In the genomic region with DNA sequence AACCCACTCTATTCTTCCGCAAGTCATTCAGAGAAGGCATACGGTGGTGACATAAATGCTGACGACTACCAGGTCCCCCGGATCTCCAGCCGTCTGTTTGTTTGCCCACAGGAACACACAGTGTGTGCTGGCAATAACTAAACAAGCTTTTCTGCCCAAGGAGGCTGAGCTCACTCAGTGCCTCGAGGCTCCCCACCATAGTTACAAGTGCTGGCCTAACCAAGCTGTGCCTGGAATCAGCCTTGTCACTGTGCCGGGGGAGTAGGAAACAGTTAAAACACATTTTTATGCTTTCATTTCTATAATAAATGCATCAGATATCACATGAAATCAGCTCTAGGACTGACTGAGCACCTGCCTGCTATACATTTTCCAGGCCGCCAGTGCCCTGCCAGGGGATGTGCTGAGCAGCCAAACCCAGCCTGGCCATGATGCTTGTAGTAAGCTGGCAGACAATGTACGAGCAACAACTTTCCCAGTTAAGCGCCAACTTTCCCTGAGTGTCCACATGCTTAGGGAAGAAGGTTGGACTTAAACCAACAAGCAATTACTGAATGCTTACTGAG, we compare ENCODE assay signal across 10 cellular contexts. TPM values are rescaled to one million over a fixed set of nuclear protein-coding genes. Genes with fewer than 3 reads are reported as not detected.
DNase-seq lines count a peak whose midpoint lies in the region; FAIRE-seq and TF ChIP-seq lines count a peak whose summit lies in the region.
"Had no signal": no experiment of that assay in that cellular context is flagged by ENCODE, and none has a peak within 500 bp of the region (broad histone marks: within the 10 kb centered on the region; RNA-seq: fewer than 3 reads in every experiment).

No MANE protein-coding gene starts in this region.

- FAIRE-seq in D721Med (lab: Jason Lieb, UNC) = no peak

- no peak overlapping the region for H2AFZ ChIP-seq in hepatocyte

- peaks cover 22% of the 10 kb centered on the region for H3K4me1 Mint-ChIP-seq in endodermal cell

- H4K20me1 ChIP-seq in DOHH2 (ENCODE audit: control insufficient read depth, insufficient read depth, low read depth, low read length) (peaks cover 56% of the 10 kb centered on the region), hepatocyte (ENCODE audit: insufficient read depth, poor library complexity, severe bottlenecking) (peaks cover 99% of the 10 kb centered on the region)

- TF ChIP-seq CTCF in DOHH2 (IDR thresholded peaks at IDR 0.05; ENCODE audit: low read depth, low read length, poor library complexity, severe bottlenecking) (no peak), endodermal cell (conservative IDR thresholded peaks at IDR 0.05) (no peak), hepatocyte (IDR thresholded peaks at IDR 0.05; ENCODE audit: poor library complexity) (no peak), D721Med (IDR thresholded peaks at IDR 0.05; ENCODE audit: insufficient read depth, missing control alignments) (no peak)

- peaks cover 10% of the 10 kb centered on the region for H3K36me3 Mint-ChIP-seq in endodermal cell (ENCODE audit: low read depth)

- H3K27ac Mint-ChIP-seq in endodermal cell = peak overlapping the region; percentile 45
- H3K27ac Mint-ChIP-seq: dendritic cell treated with granulocyte-macrophage colony-stimulating factor and Interleukin-4, amounts not matched to agents 40 ng/mL and 50 ng/mL, for 4 days had no signal

- no peaks in the 10 kb centered on the region for H3K9me3 Mint-ChIP-seq in endodermal cell
- H3K9me3 Mint-ChIP-seq: dendritic cell treated with granulocyte-macrophage colony-stimulating factor and Interleukin-4, amounts not matched to agents 40 ng/mL and 50 ng/mL, for 4 days had no signal

- H3K4me3 ChIP-seq in DOHH2 (ENCODE audit: low read length) = no peak overlapping the region
- no peak overlapping the region for H3K4me3 ChIP-seq in SJSA1
- no peak overlapping the region for H3K4me3 ChIP-seq in endodermal cell (ENCODE audit: low read length)
- H3K4me3 ChIP-seq in rectal smooth muscle tissue (ENCODE audit: low read length) = no peak overlapping the region
- H3K4me3 ChIP-seq in hepatocyte = no peak overlapping the region
- H3K4me3 ChIP-seq: lower lobe of right lung had no signal

- H3K27me3 ChIP-seq in DOHH2 (ENCODE audit: control insufficient read depth, low read length) (no peaks in the 10 kb centered on the region), SJSA1 (replicated peaks) (no peaks in the 10 kb centered on the region), endodermal cell (ENCODE audit: control insufficient read depth, insufficient read depth, low read length, poor library complexity, severe bottlenecking) (no peaks in the 10 kb centered on the region), rectal smooth muscle tissue (ENCODE audit: control insufficient read depth, insufficient read depth, low read length) (no peaks in the 10 kb centered on the region), hepatocyte (no peaks in the 10 kb centered on the region)

- no peaks in the 10 kb centered on the region for H3K9me3 ChIP-seq in DOHH2 (ENCODE audit: control insufficient read depth, insufficient read depth, low read length)
- peaks cover 3% of the 10 kb centered on the region; the same call in 1 of the 2 replicates for H3K9me3 ChIP-seq in SJSA1 (replicated peaks)
- H3K9me3 ChIP-seq in endodermal cell (ENCODE audit: control insufficient read depth, low read length) = peaks cover 17% of the 10 kb centered on the region
- no peaks in the 10 kb centered on the region for H3K9me3 ChIP-seq in hepatocyte (ENCODE audit: low read depth)
- H3K9me3 ChIP-seq: lower lobe of right lung had no signal

- no peaks in the 10 kb centered on the region for H3K27me3 Mint-ChIP-seq in endodermal cell (ENCODE audit: insufficient read depth)
- H3K27me3 Mint-ChIP-seq: dendritic cell treated with granulocyte-macrophage colony-stimulating factor and Interleukin-4, amounts not matched to agents 40 ng/mL and 50 ng/mL, for 4 days had no signal

- 91 to 93% methylated on average over 10 of the region's 10 CpGs for WGBS in endodermal cell (ENCODE audit: insufficient coverage in 1 of 2, insufficient read length in 1 of 2), 2 experiments
- WGBS in hepatocyte (ENCODE audit: low lambda C conversion rate, missing lambda C conversion rate) = 52% methylated on average over 10 of the region's 10 CpGs

- no peak overlapping the region for H3K4me3 Mint-ChIP-seq in endodermal cell
- H3K4me3 Mint-ChIP-seq: dendritic cell treated with granulocyte-macrophage colony-stimulating factor and Interleukin-4, amounts not matched to agents 40 ng/mL and 50 ng/mL, for 4 days had no signal

- H3K4me2 ChIP-seq in DOHH2 (ENCODE audit: low read length) (peak overlapping the region; percentile 7; the same call in 1 of the 2 replicates), hepatocyte (no peak overlapping the region)

- H3K9me2 ChIP-seq in DOHH2 (replicated peaks; ENCODE audit: control insufficient read depth, low read length) (no peaks in the 10 kb centered on the region), hepatocyte (replicated peaks; ENCODE audit: insufficient read depth) (no peaks in the 10 kb centered on the region)

- H3K36me3 ChIP-seq in DOHH2 (ENCODE audit: control insufficient read depth, low read length) = peaks cover 8% of the 10 kb centered on the region
- H3K36me3 ChIP-seq in SJSA1 = peaks cover 12% of the 10 kb centered on the region
- H3K36me3 ChIP-seq in endodermal cell (ENCODE audit: control insufficient read depth, insufficient read depth, low read length) = peaks cover 11% of the 10 kb centered on the region
- H3K36me3 ChIP-seq in rectal smooth muscle tissue (ENCODE audit: control insufficient read depth, insufficient read depth, low read length) = no peaks in the 10 kb centered on the region
- no peaks in the 10 kb centered on the region for H3K36me3 ChIP-seq in hepatocyte (replicated peaks; ENCODE audit: insufficient read depth, low read depth)
- H3K36me3 ChIP-seq: lower lobe of right lung had no signal

- DNase-seq in SJSA1 (ENCODE audit: low read depth in 1 of 2, low spot score in 2 of 2) (no peak), endodermal cell (no peak), hepatocyte (ENCODE audit: low spot score) (no peak), D721Med (ENCODE audit: insufficient read length, low spot score) (no peak), globus pallidus (ENCODE audit: low spot score) (no peak), hippocampal formation (lab: John Stamatoyannopoulos, UW) (no peak)
- DNase-seq: lower lobe of right lung had no signal

- H3K9ac ChIP-seq in endodermal cell (ENCODE audit: extremely low read depth, low read length, poor library complexity, severe bottlenecking) (no peak overlapping the region), rectal smooth muscle tissue (ENCODE audit: low read length) (no peak overlapping the region)

- H3F3A ChIP-seq in DOHH2 (ENCODE audit: control insufficient read depth, insufficient read depth) = peaks cover 5% of the 10 kb centered on the region

- H3K27ac ChIP-seq in DOHH2 (ENCODE audit: low read depth, low read length) = no peak overlapping the region
- 0 out of 2 replicates have a peak overlapping the region, but pooled peaks have one; percentile 26 for H3K27ac ChIP-seq in SJSA1
- H3K27ac ChIP-seq in endodermal cell (ENCODE audit: low read depth, low read length) = no peak overlapping the region
- H3K27ac ChIP-seq in rectal smooth muscle tissue (ENCODE audit: low read depth, low read length) = peak overlapping the region; percentile 54
- H3K27ac ChIP-seq in hepatocyte = no peak overlapping the region
- H3K27ac ChIP-seq: lower lobe of right lung had no signal

- H3K4me1 ChIP-seq in DOHH2 (ENCODE audit: control insufficient read depth, low read length) = peaks cover 75% of the 10 kb centered on the region
- H3K4me1 ChIP-seq in SJSA1 (replicated peaks) = peaks cover 55% of the 10 kb centered on the region
- no peaks in the 10 kb centered on the region for H3K4me1 ChIP-seq in endodermal cell (ENCODE audit: control insufficient read depth, insufficient read depth, low read length)
- H3K4me1 ChIP-seq in rectal smooth muscle tissue (ENCODE audit: control insufficient read depth, insufficient read depth, low read length) = peaks cover 24% of the 10 kb centered on the region
- peaks cover 25% of the 10 kb centered on the region for H3K4me1 ChIP-seq in hepatocyte (ENCODE audit: insufficient read depth)

- H3K79me2 ChIP-seq in DOHH2 (ENCODE audit: control insufficient read depth, low read length) (peaks cover 100% of the 10 kb centered on the region), hepatocyte (peaks cover 100% of the 10 kb centered on the region)

RNA-seq across cellular contexts. Expression of gene BRD4, which starts 28.1 kb away (rescaled TPM):
- 14.5 and 15.8 TPM in 2 replicates for total RNA-seq in SJSA1 (2014; rRNA removed; shearing (Covaris generic))
- total RNA-seq in endodermal cell (100 to 1,000 TPM; 149 to 156 TPM), hepatocyte (18.0 and 18.1 TPM in 2 replicates)
- polyA plus RNA-seq in endodermal cell (2013, experiment 1 of 2) = 79.3 TPM
- polyA plus RNA-seq in endodermal cell (2013, experiment 2 of 2) = 80.9 TPM
- polyA plus RNA-seq in hepatocyte = 88.4 and 109 TPM in 2 replicates

Comparison
In these comparisons a context has a peak if more than half of its experiments do, and no peak if none do; other contexts are left out.
1. H3K27ac ChIP-seq: peak in SJSA1 (single experiment) and rectal smooth muscle tissue (single experiment); none in DOHH2 (single experiment), endodermal cell (single experiment) and hepatocyte (single experiment).